23 cellular contexts compared by ENCODE assay signal in genomic region chr7:79988642-79989041, GRCh38.
DNase-seq lines count a peak whose midpoint lies in the region; TF ChIP-seq lines count a peak whose summit lies in the region.
"Had no signal": no experiment of that assay in that cellular context is flagged by ENCODE, and none has a peak within 500 bp of the region (broad histone marks: within the 10 kb centered on the region; RNA-seq: fewer than 3 reads in every experiment).

No MANE protein-coding gene starts in this region.

- no peak overlapping the region for H3K4ac ChIP-seq in mesenchymal stem cell (ENCODE audit: low read depth in 1 of 2, low read length in 2 of 2)

- H2BK15ac ChIP-seq in mesenchymal stem cell (ENCODE audit: low read depth, poor library complexity, severe bottlenecking), result no peak overlapping the region

- no peak overlapping the region for H2BK12ac ChIP-seq in mesenchymal stem cell (ENCODE audit: low read length in 2 of 2)

- TF ChIP-seq POLR2A in esophagus muscularis mucosa (IDR thresholded peaks at IDR 0.05; ENCODE audit: low read depth), result no peak

- H4K91ac ChIP-seq in mesenchymal stem cell (ENCODE audit: low read length), result no peak overlapping the region

- H3K18ac ChIP-seq in mesenchymal stem cell (ENCODE audit: low read depth in 1 of 2, low read length in 2 of 2), result no peak overlapping the region

- H3K27me3 ChIP-seq in mesenchymal stem cell (ENCODE audit: control insufficient read depth in 1 of 2, insufficient read depth in 1 of 2, low read length in 2 of 2) (no peaks in the 10 kb centered on the region), esophagus muscularis mucosa (no peaks in the 10 kb centered on the region)
- H3K27me3 ChIP-seq: body of pancreas, pancreas, tibial nerve had no signal

- H2AK5ac ChIP-seq in mesenchymal stem cell (ENCODE audit: low read length, severe bottlenecking), result no peak overlapping the region

- no peak overlapping the region for H2BK120ac ChIP-seq in mesenchymal stem cell (ENCODE audit: low read depth, low read length)

- no peak overlapping the region for H2AFZ ChIP-seq in mesenchymal stem cell (ENCODE audit: low read depth, low read length)

- H3K4me2 ChIP-seq in mesenchymal stem cell (ENCODE audit: low read length, poor library complexity, severe bottlenecking), result no peak overlapping the region

- no peak overlapping the region for H2BK5ac ChIP-seq in mesenchymal stem cell (ENCODE audit: low read depth, low read length, poor library complexity, severe bottlenecking)

- H3K23ac ChIP-seq in mesenchymal stem cell (ENCODE audit: low read length in 2 of 2), result no peak overlapping the region

- H3K4me3 ChIP-seq in choroid plexus epithelial cell (ENCODE audit: low read depth, low read length), result no peak overlapping the region
- H3K4me3 ChIP-seq in mesenchymal stem cell (ENCODE audit: insufficient read depth in 1 of 2, low read depth in 1 of 2, low read length in 2 of 2), result no peak overlapping the region
- H3K4me3 ChIP-seq in esophagus muscularis mucosa, result no peak overlapping the region
- H3K4me3 ChIP-seq: body of pancreas, lower lobe of right lung, pancreas, tibial nerve had no signal

- H4K8ac ChIP-seq in mesenchymal stem cell (ENCODE audit: low read length), result no peak overlapping the region

- H3K79me1 ChIP-seq in mesenchymal stem cell (replicated peaks; ENCODE audit: low read length, poor library complexity, severe bottlenecking), result no peaks in the 10 kb centered on the region

- H3K9me3 ChIP-seq in mesenchymal stem cell (ENCODE audit: control insufficient read depth, low read length) (no peaks in the 10 kb centered on the region), esophagus muscularis mucosa (no peaks in the 10 kb centered on the region)
- H3K9me3 ChIP-seq: body of pancreas, lower lobe of right lung, pancreas, tibial nerve had no signal

- no peak overlapping the region for H3K14ac ChIP-seq in mesenchymal stem cell (ENCODE audit: low read length in 2 of 2)

- H3K27ac ChIP-seq in mesenchymal stem cell (ENCODE audit: low read length, poor library complexity, severe bottlenecking) (no peak overlapping the region), caudate nucleus (ENCODE audit: low read depth, low read length) (no peak overlapping the region), esophagus muscularis mucosa (replicated peaks in 1 of 4) (no peak overlapping the region)
- H3K27ac ChIP-seq: body of pancreas, lower lobe of right lung, pancreas, tibial nerve had no signal

- TF ChIP-seq EP300 in esophagus muscularis mucosa (IDR thresholded peaks at IDR 0.05), result no peak

- WGBS in mesenchymal stem cell, result 0% methylated on average over 1 of the region's 1 CpG
- 58% methylated on average over 1 of the region's 1 CpG for WGBS in esophagus muscularis mucosa

- intact Hi-C loops in esophagus muscularis mucosa (cut with DNase I), result no loop called here

- H3K4me1 ChIP-seq in mesenchymal stem cell (ENCODE audit: control insufficient read depth, insufficient read depth, low read depth, low read length) (no peaks in the 10 kb centered on the region), esophagus muscularis mucosa (peaks cover 0 to 4% (median 0%) of the 10 kb centered on the region in 4 donors)
- H3K4me1 ChIP-seq: body of pancreas, lower lobe of right lung, pancreas, tibial nerve had no signal

- H3K36me3 ChIP-seq in mesenchymal stem cell (ENCODE audit: control insufficient read depth in 1 of 2, insufficient read depth in 2 of 2, low read depth in 1 of 2, low read length in 2 of 2) (no peaks in the 10 kb centered on the region), esophagus muscularis mucosa (no peaks in the 10 kb centered on the region)
- H3K36me3 ChIP-seq: lower lobe of right lung, pancreas, tibial nerve had no signal

- H3K9ac ChIP-seq in mesenchymal stem cell (ENCODE audit: low read length), result no peak overlapping the region

- TF ChIP-seq CTCF in choroid plexus epithelial cell (conservative IDR thresholded peaks at IDR 0.05; ENCODE audit: low read depth, low read length) (no peak), esophagus muscularis mucosa (IDR thresholded peaks at IDR 0.05) (no peak)

- DNase-seq in Daoy (ENCODE audit: low read depth), result peak; percentile 17
- peak; percentile 72 for DNase-seq in LHCN-M2 (ENCODE audit: low read depth)
- DNase-seq in choroid plexus epithelial cell (ENCODE audit: low read depth), result peak; percentile 83
- peak; percentile 89 for DNase-seq in mesenchymal stem cell
- DNase-seq in caudate nucleus (lab: John Stamatoyannopoulos, UW), result no peak
- DNase-seq in esophagus muscularis mucosa (ENCODE audit: extremely low spot score), result no peak
- DNase-seq in NOMO-1 (lab: John Stamatoyannopoulos, UW; ENCODE audit: unreplicated experiment in 2 of 2), result no peak
- no peak for DNase-seq in effector CD4-positive, alpha-beta T cell
- DNase-seq: activated CD8-positive, alpha-beta T cell treated with anti-CD3 and anti-CD28 coated beads, Interleukin-2, amount 10 ng/mL, durations not matched to agents 7 days and 5 days; activated naive CD4-positive, alpha-beta T cell treated with anti-CD3 and anti-CD28 coated beads, Interleukin-2, amount 50 U/mL, for 16 hours; activated T-cell treated with anti-CD3 and anti-CD28 coated beads, Interleukin-2, amount 50 U/mL, for 48 hours; body of pancreas; dermis blood vessel endothelial cell; GOT3; immature natural killer cell; lower lobe of right lung; NCI-H1105 treated with DMSO at 0.1 percent for 48 hours; NCI-H69; pancreas; SIG-M5; stimulated activated CD4-positive, alpha-beta T cell treated with anti-CD3 and anti-CD28 coated beads, Interleukin-1b, Interleukin-23, amount 100 ng/mL, for 48 hours; stimulated activated naive CD8-positive, alpha-beta T cell treated with anti-CD3 and anti-CD28 coated beads, Interleukin-15, Interleukin-2, amounts not matched to agents 100 U/mL and 50 U/mL, for 24 hours had no signal

Comparison
In these comparisons a context has a peak if more than half of its experiments do, and no peak if none do; other contexts are left out.
1. DNase-seq: peak in Daoy (single experiment), LHCN-M2 (single experiment), choroid plexus epithelial cell (single experiment) and mesenchymal stem cell (single experiment); none in caudate nucleus (0 of 61), esophagus muscularis mucosa (single experiment), NOMO-1 (0 of 2) and effector CD4-positive, alpha-beta T cell (single experiment).